ENCODE assay signal across 1 cellular context in the genomic region with DNA sequence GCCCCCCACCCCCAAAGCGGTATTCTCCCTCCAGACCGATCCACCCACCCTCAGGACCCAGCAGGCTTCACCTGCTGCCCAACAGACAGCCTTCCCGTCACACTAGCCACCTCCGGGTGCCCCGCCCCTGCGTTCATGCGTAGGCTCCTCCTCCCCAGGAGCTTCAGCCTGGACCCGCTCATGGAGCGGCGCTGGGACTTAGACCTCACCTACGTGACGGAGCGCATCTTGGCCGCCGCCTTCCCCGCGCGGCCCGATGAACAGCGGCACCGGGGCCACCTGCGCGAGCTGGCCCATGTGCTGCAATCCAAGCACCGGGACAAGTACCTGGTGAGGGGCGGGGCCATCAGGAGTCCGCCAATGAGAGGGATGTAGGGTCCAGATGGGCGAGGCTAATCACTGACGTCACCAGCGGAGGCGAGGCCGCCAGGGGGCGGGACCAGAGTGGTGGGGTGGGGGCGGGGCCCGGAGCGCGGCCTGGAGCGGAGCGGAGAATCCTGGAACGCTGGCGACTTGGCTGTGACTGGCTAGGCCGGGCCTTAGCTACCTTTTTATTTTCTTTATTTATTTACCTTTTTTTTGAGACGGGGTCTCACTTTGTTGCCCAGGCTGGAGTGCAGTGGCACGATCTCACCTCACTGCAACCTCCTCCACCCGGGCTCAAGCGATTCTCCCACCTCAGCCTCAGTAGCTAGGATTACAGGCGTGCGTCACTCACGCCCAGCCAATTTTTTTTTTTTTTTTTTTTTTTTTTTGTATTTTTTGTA.
TF ChIP-seq lines count a peak whose summit lies in the region.

No MANE protein-coding gene starts in this region.

TF ChIP-seq in HepG2, 621 proteins besides CTCF, POLR2A, EP300 and RAD21 (continued from another document and continues in another):
- TF ChIP-seq, protein P1, sequence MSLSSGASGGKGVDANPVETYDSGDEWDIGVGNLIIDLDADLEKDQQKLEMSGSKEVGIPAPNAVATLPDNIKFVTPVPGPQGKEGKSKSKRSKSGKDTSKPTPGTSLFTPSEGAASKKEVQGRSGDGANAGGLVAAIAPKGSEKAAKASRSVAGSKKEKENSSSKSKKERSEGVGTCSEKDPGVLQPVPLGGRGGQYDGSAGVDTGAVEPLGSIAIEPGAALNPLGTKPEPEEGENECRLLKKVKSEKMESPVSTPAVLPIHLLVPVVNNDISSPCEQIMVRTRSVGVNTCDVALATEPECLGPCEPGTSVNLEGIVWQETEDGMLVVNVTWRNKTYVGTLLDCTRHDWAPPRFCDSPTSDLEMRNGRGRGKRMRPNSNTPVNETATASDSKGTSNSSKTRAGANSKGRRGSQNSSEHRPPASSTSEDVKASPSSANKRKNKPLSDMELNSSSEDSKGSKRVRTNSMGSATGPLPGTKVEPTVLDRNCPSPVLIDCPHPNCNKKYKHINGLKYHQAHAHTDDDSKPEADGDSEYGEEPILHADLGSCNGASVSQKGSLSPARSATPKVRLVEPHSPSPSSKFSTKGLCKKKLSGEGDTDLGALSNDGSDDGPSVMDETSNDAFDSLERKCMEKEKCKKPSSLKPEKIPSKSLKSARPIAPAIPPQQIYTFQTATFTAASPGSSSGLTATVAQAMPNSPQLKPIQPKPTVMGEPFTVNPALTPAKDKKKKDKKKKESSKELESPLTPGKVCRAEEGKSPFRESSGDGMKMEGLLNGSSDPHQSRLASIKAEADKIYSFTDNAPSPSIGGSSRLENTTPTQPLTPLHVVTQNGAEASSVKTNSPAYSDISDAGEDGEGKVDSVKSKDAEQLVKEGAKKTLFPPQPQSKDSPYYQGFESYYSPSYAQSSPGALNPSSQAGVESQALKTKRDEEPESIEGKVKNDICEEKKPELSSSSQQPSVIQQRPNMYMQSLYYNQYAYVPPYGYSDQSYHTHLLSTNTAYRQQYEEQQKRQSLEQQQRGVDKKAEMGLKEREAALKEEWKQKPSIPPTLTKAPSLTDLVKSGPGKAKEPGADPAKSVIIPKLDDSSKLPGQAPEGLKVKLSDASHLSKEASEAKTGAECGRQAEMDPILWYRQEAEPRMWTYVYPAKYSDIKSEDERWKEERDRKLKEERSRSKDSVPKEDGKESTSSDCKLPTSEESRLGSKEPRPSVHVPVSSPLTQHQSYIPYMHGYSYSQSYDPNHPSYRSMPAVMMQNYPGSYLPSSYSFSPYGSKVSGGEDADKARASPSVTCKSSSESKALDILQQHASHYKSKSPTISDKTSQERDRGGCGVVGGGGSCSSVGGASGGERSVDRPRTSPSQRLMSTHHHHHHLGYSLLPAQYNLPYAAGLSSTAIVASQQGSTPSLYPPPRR (CRISPR knock-in tag; IDR thresholded peaks at IDR 0.05; ENCODE audit: borderline replicate concordance), result no peak
- TF ChIP-seq KLF11 (CRISPR knock-in tag; IDR thresholded peaks at IDR 0.05), result no peak
- no peak for TF ChIP-seq RFX3 (CRISPR knock-in tag; IDR thresholded peaks at IDR 0.05)
- TF ChIP-seq, protein P2, sequence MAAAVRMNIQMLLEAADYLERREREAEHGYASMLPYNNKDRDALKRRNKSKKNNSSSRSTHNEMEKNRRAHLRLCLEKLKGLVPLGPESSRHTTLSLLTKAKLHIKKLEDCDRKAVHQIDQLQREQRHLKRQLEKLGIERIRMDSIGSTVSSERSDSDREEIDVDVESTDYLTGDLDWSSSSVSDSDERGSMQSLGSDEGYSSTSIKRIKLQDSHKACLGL (CRISPR knock-in tag; IDR thresholded peaks at IDR 0.05), result peak; percentile 62; the same call in 1 of the 2 replicates
- TF ChIP-seq CCDC6 (CRISPR knock-in tag; IDR thresholded peaks at IDR 0.05), result no peak
- TF ChIP-seq ZNF30 (CRISPR knock-in tag; IDR thresholded peaks at IDR 0.05), result no peak
- no peak for TF ChIP-seq GZF1 (CRISPR knock-in tag; IDR thresholded peaks at IDR 0.05)
- no peak for TF ChIP-seq ZNF543 (CRISPR knock-in tag; IDR thresholded peaks at IDR 0.05)
- no peak for TF ChIP-seq ZNF605 (CRISPR knock-in tag; IDR thresholded peaks at IDR 0.05)
- no peak for TF ChIP-seq ZNF678 (CRISPR knock-in tag; IDR thresholded peaks at IDR 0.05)
- TF ChIP-seq ZNF3 (CRISPR knock-in tag; IDR thresholded peaks at IDR 0.05), result no peak
- no peak for TF ChIP-seq MZF1 (CRISPR knock-in tag; IDR thresholded peaks at IDR 0.05; ENCODE audit: borderline replicate concordance)
- no peak; the same call in 1 of the 2 replicates for TF ChIP-seq ZNF547 (CRISPR knock-in tag; IDR thresholded peaks at IDR 0.05)
- no peak for TF ChIP-seq HDAC2 (CRISPR knock-in tag; IDR thresholded peaks at IDR 0.05)
- TF ChIP-seq ZNF619 (CRISPR knock-in tag; IDR thresholded peaks at IDR 0.05), result no peak
- no peak for TF ChIP-seq ADNP (CRISPR knock-in tag; IDR thresholded peaks at IDR 0.05)
- no peak for TF ChIP-seq PAX8 (CRISPR knock-in tag; IDR thresholded peaks at IDR 0.05; ENCODE audit: borderline replicate concordance)
- no peak for TF ChIP-seq RBAK (CRISPR knock-in tag; IDR thresholded peaks at IDR 0.05)
- no peak for TF ChIP-seq ARID2 (CRISPR knock-in tag; IDR thresholded peaks at IDR 0.05; ENCODE audit: borderline replicate concordance)
- TF ChIP-seq, protein P3, sequence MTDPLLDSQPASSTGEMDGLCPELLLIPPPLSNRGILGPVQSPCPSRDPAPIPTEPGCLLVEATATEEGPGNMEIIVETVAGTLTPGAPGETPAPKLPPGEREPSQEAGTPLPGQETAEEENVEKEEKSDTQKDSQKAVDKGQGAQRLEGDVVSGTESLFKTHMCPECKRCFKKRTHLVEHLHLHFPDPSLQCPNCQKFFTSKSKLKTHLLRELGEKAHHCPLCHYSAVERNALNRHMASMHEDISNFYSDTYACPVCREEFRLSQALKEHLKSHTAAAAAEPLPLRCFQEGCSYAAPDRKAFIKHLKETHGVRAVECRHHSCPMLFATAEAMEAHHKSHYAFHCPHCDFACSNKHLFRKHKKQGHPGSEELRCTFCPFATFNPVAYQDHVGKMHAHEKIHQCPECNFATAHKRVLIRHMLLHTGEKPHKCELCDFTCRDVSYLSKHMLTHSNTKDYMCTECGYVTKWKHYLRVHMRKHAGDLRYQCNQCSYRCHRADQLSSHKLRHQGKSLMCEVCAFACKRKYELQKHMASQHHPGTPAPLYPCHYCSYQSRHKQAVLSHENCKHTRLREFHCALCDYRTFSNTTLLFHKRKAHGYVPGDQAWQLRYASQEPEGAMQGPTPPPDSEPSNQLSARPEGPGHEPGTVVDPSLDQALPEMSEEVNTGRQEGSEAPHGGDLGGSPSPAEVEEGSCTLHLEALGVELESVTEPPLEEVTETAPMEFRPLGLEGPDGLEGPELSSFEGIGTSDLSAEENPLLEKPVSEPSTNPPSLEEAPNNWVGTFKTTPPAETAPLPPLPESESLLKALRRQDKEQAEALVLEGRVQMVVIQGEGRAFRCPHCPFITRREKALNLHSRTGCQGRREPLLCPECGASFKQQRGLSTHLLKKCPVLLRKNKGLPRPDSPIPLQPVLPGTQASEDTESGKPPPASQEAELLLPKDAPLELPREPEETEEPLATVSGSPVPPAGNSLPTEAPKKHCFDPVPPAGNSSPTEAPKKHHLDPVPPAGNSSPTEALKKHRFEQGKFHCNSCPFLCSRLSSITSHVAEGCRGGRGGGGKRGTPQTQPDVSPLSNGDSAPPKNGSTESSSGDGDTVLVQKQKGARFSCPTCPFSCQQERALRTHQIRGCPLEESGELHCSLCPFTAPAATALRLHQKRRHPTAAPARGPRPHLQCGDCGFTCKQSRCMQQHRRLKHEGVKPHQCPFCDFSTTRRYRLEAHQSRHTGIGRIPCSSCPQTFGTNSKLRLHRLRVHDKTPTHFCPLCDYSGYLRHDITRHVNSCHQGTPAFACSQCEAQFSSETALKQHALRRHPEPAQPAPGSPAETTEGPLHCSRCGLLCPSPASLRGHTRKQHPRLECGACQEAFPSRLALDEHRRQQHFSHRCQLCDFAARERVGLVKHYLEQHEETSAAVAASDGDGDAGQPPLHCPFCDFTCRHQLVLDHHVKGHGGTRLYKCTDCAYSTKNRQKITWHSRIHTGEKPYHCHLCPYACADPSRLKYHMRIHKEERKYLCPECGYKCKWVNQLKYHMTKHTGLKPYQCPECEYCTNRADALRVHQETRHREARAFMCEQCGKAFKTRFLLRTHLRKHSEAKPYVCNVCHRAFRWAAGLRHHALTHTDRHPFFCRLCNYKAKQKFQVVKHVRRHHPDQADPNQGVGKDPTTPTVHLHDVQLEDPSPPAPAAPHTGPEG (CRISPR knock-in tag; IDR thresholded peaks at IDR 0.05), result no peak
- TF ChIP-seq RARA (CRISPR knock-in tag; IDR thresholded peaks at IDR 0.05), result no peak
- no peak for TF ChIP-seq SNAPC2 (CRISPR knock-in tag; IDR thresholded peaks at IDR 0.05)
- no peak for TF ChIP-seq PAXIP1 (CRISPR knock-in tag; conservative IDR thresholded peaks at IDR 0.05)
- TF ChIP-seq CBX1 (IDR thresholded peaks at IDR 0.05; ENCODE audit: low read depth), result no peak
- TF ChIP-seq, protein P4, sequence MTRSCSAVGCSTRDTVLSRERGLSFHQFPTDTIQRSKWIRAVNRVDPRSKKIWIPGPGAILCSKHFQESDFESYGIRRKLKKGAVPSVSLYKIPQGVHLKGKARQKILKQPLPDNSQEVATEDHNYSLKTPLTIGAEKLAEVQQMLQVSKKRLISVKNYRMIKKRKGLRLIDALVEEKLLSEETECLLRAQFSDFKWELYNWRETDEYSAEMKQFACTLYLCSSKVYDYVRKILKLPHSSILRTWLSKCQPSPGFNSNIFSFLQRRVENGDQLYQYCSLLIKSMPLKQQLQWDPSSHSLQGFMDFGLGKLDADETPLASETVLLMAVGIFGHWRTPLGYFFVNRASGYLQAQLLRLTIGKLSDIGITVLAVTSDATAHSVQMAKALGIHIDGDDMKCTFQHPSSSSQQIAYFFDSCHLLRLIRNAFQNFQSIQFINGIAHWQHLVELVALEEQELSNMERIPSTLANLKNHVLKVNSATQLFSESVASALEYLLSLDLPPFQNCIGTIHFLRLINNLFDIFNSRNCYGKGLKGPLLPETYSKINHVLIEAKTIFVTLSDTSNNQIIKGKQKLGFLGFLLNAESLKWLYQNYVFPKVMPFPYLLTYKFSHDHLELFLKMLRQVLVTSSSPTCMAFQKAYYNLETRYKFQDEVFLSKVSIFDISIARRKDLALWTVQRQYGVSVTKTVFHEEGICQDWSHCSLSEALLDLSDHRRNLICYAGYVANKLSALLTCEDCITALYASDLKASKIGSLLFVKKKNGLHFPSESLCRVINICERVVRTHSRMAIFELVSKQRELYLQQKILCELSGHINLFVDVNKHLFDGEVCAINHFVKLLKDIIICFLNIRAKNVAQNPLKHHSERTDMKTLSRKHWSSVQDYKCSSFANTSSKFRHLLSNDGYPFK (CRISPR knock-in tag; IDR thresholded peaks at IDR 0.05; ENCODE audit: borderline replicate concordance), result peak; percentile 31; the same call in 1 of the 2 replicates
- no peak for TF ChIP-seq ZNF572 (CRISPR knock-in tag; IDR thresholded peaks at IDR 0.05)
- peak; percentile 79 for TF ChIP-seq YEATS4 (CRISPR knock-in tag; IDR thresholded peaks at IDR 0.05; ENCODE audit: borderline replicate concordance)
- no peak for TF ChIP-seq SP5 (CRISPR knock-in tag; IDR thresholded peaks at IDR 0.05; ENCODE audit: borderline replicate concordance, low read depth)
- TF ChIP-seq NFIC (IDR thresholded peaks at IDR 0.05; ENCODE audit: low read length), result no peak
- no peak for TF ChIP-seq CAMTA2 (CRISPR knock-in tag; IDR thresholded peaks at IDR 0.05; ENCODE audit: borderline replicate concordance)
- TF ChIP-seq PLRG1 (conservative IDR thresholded peaks at IDR 0.05), result no peak
- no peak for TF ChIP-seq ZNF737 (CRISPR knock-in tag; IDR thresholded peaks at IDR 0.05; ENCODE audit: borderline replicate concordance)
- no peak for TF ChIP-seq KMT2B (CRISPR knock-in tag; IDR thresholded peaks at IDR 0.05)
- TF ChIP-seq GTF2F1 (IDR thresholded peaks at IDR 0.05; ENCODE audit: low read length), result no peak
- TF ChIP-seq KDM5A (IDR thresholded peaks at IDR 0.05; ENCODE audit: borderline replicate concordance, low read length), result no peak
- peak; percentile 69 for TF ChIP-seq AGO2 (optimal IDR thresholded peaks at IDR 0.05; ENCODE audit: low read depth, low read length)
- no peak for TF ChIP-seq ATF6 (CRISPR knock-in tag; conservative IDR thresholded peaks at IDR 0.05)
- no peak for TF ChIP-seq IKZF4 (CRISPR knock-in tag; IDR thresholded peaks at IDR 0.05; ENCODE audit: borderline replicate concordance, low read depth, not compliant biosample characterization)
- TF ChIP-seq JUND (CRISPR knock-in tag; IDR thresholded peaks at IDR 0.05), result no peak
